ENCODE assay signal across 9 cellular contexts in genomic region chr20:2871555-2872303, GRCh38. TPM values are rescaled to one million over a fixed set of nuclear protein-coding genes. Genes with fewer than 3 reads are reported as not detected.
DNase-seq lines count a peak whose midpoint lies in the region; ATAC-seq, FAIRE-seq and TF ChIP-seq lines count a peak whose summit lies in the region.
"Had no signal": no experiment of that assay in that cellular context is flagged by ENCODE, and none has a peak within 500 bp of the region (broad histone marks: within the 10 kb centered on the region; RNA-seq: fewer than 3 reads in every experiment).

No MANE protein-coding gene starts in this region.

- H3K36me3 ChIP-seq in iPS-15b (ENCODE audit: control insufficient read depth, insufficient read depth, low read length), result no peaks in the 10 kb centered on the region
- peaks cover 3% of the 10 kb centered on the region; the same call in 1 of the 2 replicates for H3K36me3 ChIP-seq in WERI-Rb-1

- no peak overlapping the region for H3K27ac ChIP-seq in WERI-Rb-1

- peak overlapping the region; percentile 88 for H3K4me3 Mint-ChIP-seq in activated T-helper 2 cell treated with anti-CD3 and anti-CD28 coated beads, Interferon-gamma antibody, Interleukin-2, Interleukin-4, amounts not matched to agents 10 μg/mL and 5 μg/mL and 100 μg/mL, durations not matched to agents 14 hours and 24 hours and 36 hours (ENCODE audit: low read depth)
- peak overlapping the region; percentile 90 for H3K4me3 Mint-ChIP-seq in stimulated activated memory B cell treated with anti-CD40 and anti-IgM and Interleukin-4, amounts not matched to agents 10 μg/mL and 1 μg/mL and 100 μg/mL, for 72 hours

- no peak for TF ChIP-seq CTCF in WERI-Rb-1 (IDR thresholded peaks at IDR 0.05; ENCODE audit: low read depth, low read length)

- intact Hi-C loops in activated T-helper 2 cell treated with anti-CD3 and anti-CD28 coated beads, Interferon-gamma antibody, Interleukin-2, Interleukin-4, amounts not matched to agents 10 μg/mL and 5 μg/mL and 100 μg/mL, durations not matched to agents 14 hours and 24 hours and 36 hours (cut with micrococcal nuclease), result loop anchor here (2.0 to 5.0 kb wide), 3 partner anchors 116 to 173 kb away; no protein-coding TSS in a partner anchor

- peaks cover 46% of the 10 kb centered on the region for H3K4me1 Mint-ChIP-seq in activated T-helper 2 cell treated with anti-CD3 and anti-CD28 coated beads, Interferon-gamma antibody, Interleukin-2, Interleukin-4, amounts not matched to agents 10 μg/mL and 5 μg/mL and 100 μg/mL, durations not matched to agents 14 hours and 24 hours and 36 hours (ENCODE audit: low read depth)
- H3K4me1 Mint-ChIP-seq in stimulated activated memory B cell treated with anti-CD40 and anti-IgM and Interleukin-4, amounts not matched to agents 10 μg/mL and 1 μg/mL and 100 μg/mL, for 72 hours, result peaks cover 70% of the 10 kb centered on the region

- H3K9me3 ChIP-seq in iPS-15b (ENCODE audit: control insufficient read depth, insufficient read depth, low read length) (no peaks in the 10 kb centered on the region), WERI-Rb-1 (ENCODE audit: severe bottlenecking) (no peaks in the 10 kb centered on the region)

- H3K4me3 ChIP-seq in iPS-15b (ENCODE audit: low read depth, low read length) (peak overlapping the region; percentile 89), WERI-Rb-1 (ENCODE audit: low read depth, low read length) (no peak overlapping the region; the same call in 1 of the 2 replicates)

- DNase-seq in DMS53 (lab: John Stamatoyannopoulos, UW) (peak; percentile 27), DMS53 treated with DMSO at 0.1 percent for 48 hours (lab: John Stamatoyannopoulos, UW; ENCODE audit: unreplicated experiment) (no peak), WERI-Rb-1 (no peak), RCC 7860 (ENCODE audit: low spot score) (no peak), NCI-H345 treated with DMSO at 0.1 percent for 48 hours (lab: John Stamatoyannopoulos, UW; ENCODE audit: unreplicated experiment) (no peak)
- no peak for DNase-seq in activated T-helper 2 cell treated with anti-CD3 and anti-CD28 coated beads, Interferon-gamma antibody, Interleukin-2, Interleukin-4, amounts not matched to agents 10 μg/mL and 5 μg/mL and 100 μg/mL, durations not matched to agents 14 hours and 24 hours and 36 hours (ENCODE audit: low spot score)

- peaks cover 28% of the 10 kb centered on the region for H3K36me3 Mint-ChIP-seq in activated T-helper 2 cell treated with anti-CD3 and anti-CD28 coated beads, Interferon-gamma antibody, Interleukin-2, Interleukin-4, amounts not matched to agents 10 μg/mL and 5 μg/mL and 100 μg/mL, durations not matched to agents 14 hours and 24 hours and 36 hours (ENCODE audit: low read depth)
- peaks cover 6% of the 10 kb centered on the region for H3K36me3 Mint-ChIP-seq in stimulated activated memory B cell treated with anti-CD40 and anti-IgM and Interleukin-4, amounts not matched to agents 10 μg/mL and 1 μg/mL and 100 μg/mL, for 72 hours

- peaks cover 20% of the 10 kb centered on the region for H3K27me3 ChIP-seq in iPS-15b (ENCODE audit: control insufficient read depth, insufficient read depth, low read length)
- no peaks in the 10 kb centered on the region for H3K27me3 ChIP-seq in WERI-Rb-1 (ENCODE audit: insufficient read depth, low read depth, severe bottlenecking)

- ATAC-seq in stimulated activated memory B cell treated with anti-CD40 and anti-IgM and Interleukin-4, amounts not matched to agents 10 μg/mL and 1 μg/mL and 100 μg/mL, for 72 hours, result no peak

- H3K27ac Mint-ChIP-seq in activated T-helper 2 cell treated with anti-CD3 and anti-CD28 coated beads, Interferon-gamma antibody, Interleukin-2, Interleukin-4, amounts not matched to agents 10 μg/mL and 5 μg/mL and 100 μg/mL, durations not matched to agents 14 hours and 24 hours and 36 hours, result peak overlapping the region; percentile 59
- peak overlapping the region; percentile 21 for H3K27ac Mint-ChIP-seq in stimulated activated memory B cell treated with anti-CD40 and anti-IgM and Interleukin-4, amounts not matched to agents 10 μg/mL and 1 μg/mL and 100 μg/mL, for 72 hours

- H3K27me3 Mint-ChIP-seq in activated T-helper 2 cell treated with anti-CD3 and anti-CD28 coated beads, Interferon-gamma antibody, Interleukin-2, Interleukin-4, amounts not matched to agents 10 μg/mL and 5 μg/mL and 100 μg/mL, durations not matched to agents 14 hours and 24 hours and 36 hours (ENCODE audit: low read depth), result no peaks in the 10 kb centered on the region
- H3K27me3 Mint-ChIP-seq in stimulated activated memory B cell treated with anti-CD40 and anti-IgM and Interleukin-4, amounts not matched to agents 10 μg/mL and 1 μg/mL and 100 μg/mL, for 72 hours, result peaks cover 10% of the 10 kb centered on the region

- no peak for FAIRE-seq in RCC 7860 (lab: Jason Lieb, UNC)

- H3K4me1 ChIP-seq in iPS-15b (ENCODE audit: control insufficient read depth, insufficient read depth, low read length), result peaks cover 4% of the 10 kb centered on the region

- H3K9ac ChIP-seq in iPS-15b (ENCODE audit: low read depth, low read length), result peak overlapping the region; percentile 74

- H3K9me3 Mint-ChIP-seq in activated T-helper 2 cell treated with anti-CD3 and anti-CD28 coated beads, Interferon-gamma antibody, Interleukin-2, Interleukin-4, amounts not matched to agents 10 μg/mL and 5 μg/mL and 100 μg/mL, durations not matched to agents 14 hours and 24 hours and 36 hours, result no peaks in the 10 kb centered on the region
- no peaks in the 10 kb centered on the region for H3K9me3 Mint-ChIP-seq in stimulated activated memory B cell treated with anti-CD40 and anti-IgM and Interleukin-4, amounts not matched to agents 10 μg/mL and 1 μg/mL and 100 μg/mL, for 72 hours

RNA-seq across cellular contexts. Expression of gene PTPRA, which starts 1.6 kb away (rescaled TPM):
- 92.0 TPM in 2 replicates for total RNA-seq in activated T-helper 2 cell treated with anti-CD3 and anti-CD28 coated beads, Interferon-gamma antibody, Interleukin-2, Interleukin-4, amounts not matched to agents 10 μg/mL and 5 μg/mL and 100 μg/mL, durations not matched to agents 14 hours and 24 hours and 36 hours

RNA-seq across cellular contexts. Expression of gene VPS16, which starts 31.2 kb away (rescaled TPM):
- total RNA-seq in activated T-helper 2 cell treated with anti-CD3 and anti-CD28 coated beads, Interferon-gamma antibody, Interleukin-2, Interleukin-4, amounts not matched to agents 10 μg/mL and 5 μg/mL and 100 μg/mL, durations not matched to agents 14 hours and 24 hours and 36 hours, result 47.4 and 50.1 TPM in 2 replicates

RNA-seq across cellular contexts. Expression of gene PCED1A, which starts 31.3 kb away (rescaled TPM):
- 29.2 and 35.2 TPM in 2 replicates for total RNA-seq in activated T-helper 2 cell treated with anti-CD3 and anti-CD28 coated beads, Interferon-gamma antibody, Interleukin-2, Interleukin-4, amounts not matched to agents 10 μg/mL and 5 μg/mL and 100 μg/mL, durations not matched to agents 14 hours and 24 hours and 36 hours

RNA-seq across cellular contexts. Expression of gene TMEM239, which starts 55.6 kb away (rescaled TPM):
- not detected in 2 replicates for total RNA-seq in activated T-helper 2 cell treated with anti-CD3 and anti-CD28 coated beads, Interferon-gamma antibody, Interleukin-2, Interleukin-4, amounts not matched to agents 10 μg/mL and 5 μg/mL and 100 μg/mL, durations not matched to agents 14 hours and 24 hours and 36 hours
- total RNA-seq: SK-MEL-5 had no signal

RNA-seq across cellular contexts. Expression of gene C20orf141, which starts 56.9 kb away (rescaled TPM):
- not detected in 2 replicates for total RNA-seq in activated T-helper 2 cell treated with anti-CD3 and anti-CD28 coated beads, Interferon-gamma antibody, Interleukin-2, Interleukin-4, amounts not matched to agents 10 μg/mL and 5 μg/mL and 100 μg/mL, durations not matched to agents 14 hours and 24 hours and 36 hours
- total RNA-seq: SK-MEL-5 had no signal
